ENCODE assay signal across 20 cellular contexts in the genomic region with DNA sequence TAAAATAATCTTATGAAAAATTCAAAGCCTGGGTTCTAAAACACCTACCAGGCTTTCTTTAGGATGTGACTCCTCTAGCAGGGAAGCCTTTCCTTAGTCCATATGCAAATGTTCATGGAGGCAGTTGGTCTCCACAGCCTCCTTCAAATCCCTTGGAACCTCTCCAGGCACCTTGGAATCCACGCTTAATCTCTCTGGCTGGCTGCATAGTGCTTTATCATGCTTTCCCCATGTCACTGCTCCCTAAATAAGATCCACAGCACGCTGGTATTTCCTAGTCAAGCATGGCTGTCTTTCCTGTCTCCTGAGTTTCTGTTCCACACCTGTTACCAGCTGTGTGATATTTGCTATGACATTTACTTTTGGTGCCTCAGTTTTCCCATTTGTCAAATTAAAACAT.
"Had no signal": no experiment of that assay in that cellular context is flagged by ENCODE, and none has a peak within 500 bp of the region (broad histone marks: within the 10 kb centered on the region; RNA-seq: fewer than 3 reads in every experiment).

No MANE protein-coding gene starts in this region.

- DNase-seq: activated B cell treated with CpG ODN at 0.5 μM for 24 hours; activated CD4-positive, alpha-beta T cell treated with anti-CD3 and anti-CD28 coated beads for 36 hours; activated CD4-positive, alpha-beta T cell treated with anti-CD3 and anti-CD28 coated beads, Interleukin-2, amount 50 U/mL, for 4 hours; activated CD8-positive, alpha-beta memory T cell treated with anti-CD3 and anti-CD28 coated beads for 24 hours; activated CD8-positive, alpha-beta memory T cell treated with anti-CD3 and anti-CD28 coated beads, Interleukin-2, amount 50 U/mL, for 48 hours; activated naive CD4-positive, alpha-beta T cell treated with anti-CD3 and anti-CD28 coated beads for 36 hours; activated naive CD8-positive, alpha-beta T cell treated with anti-CD3 and anti-CD28 coated beads, Interleukin-2, amount 10 ng/mL, durations not matched to agents 7 days and 5 days; activated T-cell treated with anti-CD3 and anti-CD28 coated beads, Interleukin-2, amount 50 U/mL, for 4 hours; amniotic stem cell; dorsolateral prefrontal cortex; esophagus squamous epithelium; gastrocnemius medialis; hypothalamus; midbrain; pancreas; stimulated activated CD4-positive, alpha-beta T cell treated with anti-CD3 and anti-CD28 coated beads, Interleukin-15, amount 100 ng/mL, for 24 hours; stimulated activated naive CD4-positive, alpha-beta T cell treated with Interleukin-2 at 50 U/mL for 16 hours; T-helper 1 cell; upper lobe of left lung had no signal

- ATAC-seq: activated CD4-positive, alpha-beta T cell treated with anti-CD3 and anti-CD28 coated beads for 36 hours; activated T-cell treated with anti-CD3 and anti-CD28 coated beads, Interleukin-2, amount 50 U/mL, for 4 hours; gastrocnemius medialis; pancreas; sciatic nerve had no signal
